16 cellular contexts compared by ENCODE assay signal in genomic region chrX:110435191-110435590, GRCh38.
DNase-seq lines count a peak whose midpoint lies in the region; ATAC-seq and TF ChIP-seq lines count a peak whose summit lies in the region.
"Had no signal": no experiment of that assay in that cellular context is flagged by ENCODE, and none has a peak within 500 bp of the region (broad histone marks: within the 10 kb centered on the region; RNA-seq: fewer than 3 reads in every experiment).

No MANE protein-coding gene starts in this region.

- DNase-seq in cardiac septum (ENCODE audit: low spot score) (peak; percentile 63), heart right ventricle (no peak), right lobe of liver (no peak), NCI-H1417 treated with DMSO at 0.1 percent for 48 hours (lab: John Stamatoyannopoulos, UW) (no peak), mucosa of gallbladder (ENCODE audit: low spot score) (no peak)
- DNase-seq: 8988T; AML-193; Caco-2; CD8-positive, alpha-beta memory T cell; DMS53; GF-D8; HCEC 1CT; HFFc6 had no signal

- peaks cover 95% of the 10 kb centered on the region for H3K4me1 Mint-ChIP-seq in brain
- H3K4me1 Mint-ChIP-seq: CD8-positive, alpha-beta memory T cell had no signal

- no peak overlapping the region for H3K4me3 Mint-ChIP-seq in brain
- H3K4me3 Mint-ChIP-seq: CD8-positive, alpha-beta memory T cell; HFFc6 had no signal

- TF ChIP-seq CTCF in heart right ventricle (IDR thresholded peaks at IDR 0.05) (no peak), brain (conservative IDR thresholded peaks at IDR 0.05) (no peak), right lobe of liver (IDR thresholded peaks at IDR 0.05) (no peak)

- H3K27me3 ChIP-seq in heart right ventricle (peaks cover 0 to 67% (median 0%) of the 10 kb centered on the region in 7 donors), right lobe of liver (peaks cover 0 to 4% of the 10 kb centered on the region in 2 donors)

- H3K36me3 Mint-ChIP-seq in brain: no peaks in the 10 kb centered on the region
- H3K36me3 Mint-ChIP-seq: CD8-positive, alpha-beta memory T cell had no signal

- H3K36me3 ChIP-seq in heart right ventricle: no peaks in the 10 kb centered on the region
- H3K36me3 ChIP-seq in right lobe of liver: no peaks in the 10 kb centered on the region
- H3K36me3 ChIP-seq: BLaER1 had no signal

- H3K9me3 ChIP-seq in heart right ventricle (no peaks in the 10 kb centered on the region), right lobe of liver (no peaks in the 10 kb centered on the region)
- H3K9me3 ChIP-seq: BLaER1, Caco-2 had no signal

- 68 to 73% methylated on average over 1 of the region's 1 CpG for WGBS in heart right ventricle, 2 donors
- WGBS in right lobe of liver (ENCODE audit: insufficient coverage, low coverage, low lambda C conversion rate, missing lambda C conversion rate): 100% methylated on average over 1 of the region's 1 CpG

- H3K9me3 Mint-ChIP-seq in brain: no peaks in the 10 kb centered on the region
- H3K9me3 Mint-ChIP-seq: HFFc6 had no signal

- no peaks in the 10 kb centered on the region for H3K4me1 ChIP-seq in heart right ventricle
- peaks cover 0 to 1% (median 0%) of the 10 kb centered on the region in 4 donors for H3K4me1 ChIP-seq in right lobe of liver
- H3K4me1 ChIP-seq: BLaER1, Caco-2 had no signal

- no peak overlapping the region for H3K4me3 ChIP-seq in heart right ventricle
- no peak overlapping the region for H3K4me3 ChIP-seq in right lobe of liver
- H3K4me3 ChIP-seq: BLaER1 had no signal

- intact Hi-C loops in cardiac septum (cut with DNase I): no loop called here
- intact Hi-C loops in heart right ventricle (cut with DNase I): no loop called here
- intact Hi-C loops in right lobe of liver (cut with DNase I): no loop called here

- TF ChIP-seq POLR2A in right lobe of liver (IDR thresholded peaks at IDR 0.05): no peak

- ATAC-seq in heart right ventricle (no peak), right lobe of liver (peak in 3 of 4 donors; percentile 30 to 40 (median 32)), HG03175 (IDR thresholded peaks at IDR 0.05; ENCODE audit: unreplicated experiment) (no peak)

- H3K27ac Mint-ChIP-seq in brain: peak overlapping the region in 3 of 5 experiments; percentile 42 to 83 (median 48)
- H3K27ac Mint-ChIP-seq: CD8-positive, alpha-beta memory T cell; HFFc6 had no signal

- H3K27ac ChIP-seq in heart right ventricle: no peak overlapping the region
- H3K27ac ChIP-seq in right lobe of liver: no peak overlapping the region
- H3K27ac ChIP-seq: BLaER1 had no signal

- H3K27me3 Mint-ChIP-seq in brain: peaks cover 6% of the 10 kb centered on the region

Comparison
In these comparisons a context has a peak if more than half of its experiments do, and no peak if none do; other contexts are left out.
1. ATAC-seq: peak in right lobe of liver (3 of 4); none in heart right ventricle (0 of 8) and HG03175 (single experiment).